ENCODE assay signal across 8 cellular contexts in the genomic region with DNA sequence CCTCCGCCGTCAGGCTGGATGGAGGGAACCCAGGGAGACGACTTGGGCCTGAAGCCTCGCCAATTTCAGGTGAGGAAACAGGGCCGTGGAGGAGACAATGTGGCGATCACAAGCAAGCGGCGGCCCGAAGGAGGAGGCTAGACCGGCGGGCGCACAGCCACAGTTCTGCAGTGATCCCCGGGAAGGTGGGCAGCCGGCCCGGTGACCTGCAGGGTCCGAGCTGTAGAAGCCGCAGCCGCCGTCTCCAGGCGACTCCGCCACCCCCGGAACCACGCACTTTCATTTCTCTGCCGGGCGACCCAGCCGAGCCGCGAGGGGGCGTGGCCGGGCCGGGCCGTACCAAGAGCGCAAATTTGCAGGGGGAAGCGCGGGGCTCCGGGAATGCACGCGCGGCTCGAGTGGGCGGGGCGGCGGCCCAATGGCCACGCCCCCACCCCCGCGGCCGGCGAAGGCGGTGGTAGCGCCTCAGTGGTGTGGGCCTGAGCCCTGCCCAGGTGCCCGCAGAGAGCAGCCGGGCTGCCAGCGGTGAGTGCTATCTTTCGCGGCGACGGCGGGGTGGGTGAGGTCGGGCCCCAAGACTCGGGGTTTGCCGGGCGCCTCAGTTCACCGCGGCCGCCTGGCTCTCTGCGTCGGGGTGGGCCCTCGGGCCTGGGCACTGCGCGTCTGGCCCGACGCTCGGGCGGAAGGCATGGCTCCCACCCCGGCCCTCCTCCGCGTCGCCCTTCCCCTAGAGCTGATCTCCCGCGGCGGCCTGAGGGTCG.
A peak's percentile ranks its signal among the peaks of the same experiment; 100 is the strongest.
DNase-seq lines count a peak whose midpoint lies in the region; ATAC-seq, FAIRE-seq and TF ChIP-seq lines count a peak whose summit lies in the region.

Gene POR (plus strand): TSS at position 501 of the 761 bp plus-strand sequence. CDS start 38,847 bp downstream, outside the sequence.

- H3K27me3 ChIP-seq in Loucy (ENCODE audit: insufficient read depth, low read length, poor library complexity, severe bottlenecking) (no peaks in the 10 kb centered on the region), RWPE2 (ENCODE audit: insufficient read depth, poor library complexity, severe bottlenecking) (no peaks in the 10 kb centered on the region)

- peak within 1 kb of the TSS; percentile 98 for H3K4me2 ChIP-seq in Loucy (ENCODE audit: low read depth, low read length, poor library complexity, severe bottlenecking)

- H3K36me3 Mint-ChIP-seq in nephron progenitor cell (ENCODE audit: low read depth) = peaks cover 5% of the 10 kb centered on the region
- no peaks in the 10 kb centered on the region for H3K36me3 Mint-ChIP-seq in stimulated activated naive CD8-positive, alpha-beta T cell treated with anti-CD3 and anti-CD28 coated beads, Interleukin-15, Interleukin-2, amounts not matched to agents 100 ng/mL and 50 ng/mL, for 24 hours (ENCODE audit: low read depth)

- no peaks in the 10 kb centered on the region for H3K36me3 ChIP-seq in Loucy (ENCODE audit: insufficient read depth, low read length)
- no peaks in the 10 kb centered on the region for H3K36me3 ChIP-seq in RWPE2 (ENCODE audit: low read depth)

- H3K4me1 ChIP-seq in Loucy (ENCODE audit: insufficient read depth, low read length, poor library complexity, severe bottlenecking) (peaks cover 18% of the 10 kb centered on the region), RWPE2 (ENCODE audit: insufficient read depth, poor library complexity, severe bottlenecking) (no peaks in the 10 kb centered on the region)

- no peak for FAIRE-seq in H54 (lab: Jason Lieb, UNC)

- DNase-seq in ELF-1 (ENCODE audit: low read depth, low spot score) = peak; percentile 98
- DNase-seq in H54 (ENCODE audit: insufficient read length, low spot score) = peak; percentile 94
- peak; percentile 83 for DNase-seq in RWPE2 (ENCODE audit: low spot score)
- DNase-seq in activated effector memory CD4-positive, alpha-beta T cell treated with Interleukin-2 at 50 U/mL for 16 hours = peak; percentile 98
- DNase-seq in fibroblast of pulmonary artery (ENCODE audit: low read depth) = peak; percentile 93
- peak; percentile 97 for DNase-seq in nephron progenitor cell

- H3K4me3 Mint-ChIP-seq in nephron progenitor cell = peak within 1 kb of the TSS; percentile 92
- peak within 1 kb of the TSS; percentile 89 for H3K4me3 Mint-ChIP-seq in stimulated activated naive CD8-positive, alpha-beta T cell treated with anti-CD3 and anti-CD28 coated beads, Interleukin-15, Interleukin-2, amounts not matched to agents 100 ng/mL and 50 ng/mL, for 24 hours

- H3K27me3 Mint-ChIP-seq in nephron progenitor cell (ENCODE audit: low read depth, poor library complexity) = peaks cover 21% of the 10 kb centered on the region
- no peaks in the 10 kb centered on the region for H3K27me3 Mint-ChIP-seq in stimulated activated naive CD8-positive, alpha-beta T cell treated with anti-CD3 and anti-CD28 coated beads, Interleukin-15, Interleukin-2, amounts not matched to agents 100 ng/mL and 50 ng/mL, for 24 hours

- H2AFZ ChIP-seq in Loucy (ENCODE audit: low read length) = peak within 1 kb of the TSS; percentile 99

- peak within 1 kb of the TSS; percentile 90 for H3K9ac ChIP-seq in Loucy (ENCODE audit: low read depth, low read length, poor library complexity, severe bottlenecking)

- no peak within 1 kb of the TSS for H3K27ac Mint-ChIP-seq in nephron progenitor cell
- H3K27ac Mint-ChIP-seq in stimulated activated naive CD8-positive, alpha-beta T cell treated with anti-CD3 and anti-CD28 coated beads, Interleukin-15, Interleukin-2, amounts not matched to agents 100 ng/mL and 50 ng/mL, for 24 hours = peak within 1 kb of the TSS; percentile 85

- H3K4me3 ChIP-seq in Loucy (ENCODE audit: low read length, poor library complexity, severe bottlenecking) (peak within 1 kb of the TSS; percentile 95), RWPE2 (ENCODE audit: severe bottlenecking) (peak within 1 kb of the TSS; percentile 91), fibroblast of pulmonary artery (replicated peaks; ENCODE audit: low read depth, low read length) (peak within 1 kb of the TSS; percentile 78)

- H3K79me2 ChIP-seq in Loucy (ENCODE audit: insufficient read depth, low read length) = peaks cover 16% of the 10 kb centered on the region; the same call in 1 of the 2 replicates

- TF ChIP-seq POLR2A in H54 (IDR thresholded peaks at IDR 0.05; ENCODE audit: low read depth, low read length) = peak; percentile 99

- H4K20me1 ChIP-seq in Loucy (ENCODE audit: insufficient read depth, low read length, poor library complexity, severe bottlenecking) = peaks cover 5% of the 10 kb centered on the region

- TF ChIP-seq CTCF in Loucy (conservative IDR thresholded peaks at IDR 0.05; ENCODE audit: low read length) (no peak), RWPE2 (IDR thresholded peaks at IDR 0.05; ENCODE audit: poor library complexity, severe bottlenecking) (no peak), fibroblast of pulmonary artery (IDR thresholded peaks at IDR 0.05; ENCODE audit: low read length, missing control alignments) (no peak), nephron progenitor cell (IDR thresholded peaks at IDR 0.05) (no peak)

- H3K9me3 Mint-ChIP-seq in nephron progenitor cell = no peaks in the 10 kb centered on the region
- no peaks in the 10 kb centered on the region for H3K9me3 Mint-ChIP-seq in stimulated activated naive CD8-positive, alpha-beta T cell treated with anti-CD3 and anti-CD28 coated beads, Interleukin-15, Interleukin-2, amounts not matched to agents 100 ng/mL and 50 ng/mL, for 24 hours

- ATAC-seq in RWPE2 (ENCODE audit: low read depth) = peak; percentile 90

- H3K9me2 ChIP-seq in Loucy (replicated peaks; ENCODE audit: low read depth, low read length) = no peaks in the 10 kb centered on the region

- peaks cover 33% of the 10 kb centered on the region for H3K4me1 Mint-ChIP-seq in nephron progenitor cell
- peaks cover 35% of the 10 kb centered on the region for H3K4me1 Mint-ChIP-seq in stimulated activated naive CD8-positive, alpha-beta T cell treated with anti-CD3 and anti-CD28 coated beads, Interleukin-15, Interleukin-2, amounts not matched to agents 100 ng/mL and 50 ng/mL, for 24 hours (ENCODE audit: low read depth)

- no peaks in the 10 kb centered on the region for H3F3A ChIP-seq in Loucy (ENCODE audit: low read depth)

- H3K27ac ChIP-seq in RWPE2 (ENCODE audit: poor library complexity, severe bottlenecking) = peak within 1 kb of the TSS; percentile 31

- H3K9me3 ChIP-seq in Loucy (ENCODE audit: insufficient read depth, low read depth, low read length) (no peaks in the 10 kb centered on the region), RWPE2 (ENCODE audit: severe bottlenecking) (no peaks in the 10 kb centered on the region)

Comparison
In these comparisons a context has a peak if more than half of its experiments do, and no peak if none do; other contexts are left out.
1. Peak in every context shown above with its lines: DNase-seq, ATAC-seq, H3K4me3 ChIP-seq and H3K27ac ChIP-seq.